Comparison of ENCODE assay signal across 9 cellular contexts in genomic region chr6:35469711-35470662, GRCh38. TPM values are rescaled to one million over a fixed set of nuclear protein-coding genes. Genes with fewer than 3 reads are reported as not detected.
DNase-seq lines count a peak whose midpoint lies in the region; ATAC-seq, FAIRE-seq and TF ChIP-seq lines count a peak whose summit lies in the region.
"Had no signal": no experiment of that assay in that cellular context is flagged by ENCODE, and none has a peak within 500 bp of the region (broad histone marks: within the 10 kb centered on the region; RNA-seq: fewer than 3 reads in every experiment).

No MANE protein-coding gene starts in this region.

- no peak for ATAC-seq in HG02610 (IDR thresholded peaks at IDR 0.05; ENCODE audit: unreplicated experiment)

- no peak for TF ChIP-seq CTCF in WERI-Rb-1 (IDR thresholded peaks at IDR 0.05; ENCODE audit: low read depth, low read length)
- no peak for TF ChIP-seq CTCF in fibroblast of villous mesenchyme (IDR thresholded peaks at IDR 0.05; ENCODE audit: insufficient read depth, low read depth, low read length)

- peak overlapping the region; percentile 95 for H3K4me3 Mint-ChIP-seq in activated naive CD4-positive, alpha-beta T cell treated with anti-CD3 and anti-CD28 coated beads for 36 hours

- peak; percentile 29 for DNase-seq in activated naive CD4-positive, alpha-beta T cell treated with anti-CD3 and anti-CD28 coated beads for 36 hours
- DNase-seq in activated naive CD4-positive, alpha-beta T cell treated with anti-CD3 and anti-CD28 coated beads, Interleukin-2, amount 50 U/mL, for 16 hours, result no peak
- DNase-seq in WERI-Rb-1 (peak; percentile 79), fibroblast of villous mesenchyme (ENCODE audit: low read depth) (peak; percentile 37), small intestine (peak; percentile 38), NCI-H1048 (lab: John Stamatoyannopoulos, UW) (no peak), retina (no peak)

- CTCF ChIA-PET in activated naive CD4-positive, alpha-beta T cell treated with anti-CD3 and anti-CD28 coated beads for 36 hours (lab: Charles Lee), result interaction anchor here (0.7 to 2.7 kb wide), 2 partner anchors 128 to 208 kb away, joined by 4 to 13 read pairs; partner anchors contain the start of gene PPARD

- H3K27me3 ChIP-seq in WERI-Rb-1 (ENCODE audit: insufficient read depth, low read depth, severe bottlenecking) (no peaks in the 10 kb centered on the region), small intestine (ENCODE audit: control insufficient read depth in 2 of 2, insufficient read depth in 2 of 2, low read length in 2 of 2) (no peaks in the 10 kb centered on the region)

- no peaks in the 10 kb centered on the region for H3K27me3 Mint-ChIP-seq in activated naive CD4-positive, alpha-beta T cell treated with anti-CD3 and anti-CD28 coated beads for 36 hours (ENCODE audit: low read depth)

- H3K36me3 ChIP-seq in WERI-Rb-1 (peaks cover 91% of the 10 kb centered on the region), small intestine (ENCODE audit: control insufficient read depth in 2 of 2, insufficient read depth in 2 of 2, low read length in 2 of 2) (peaks cover 3% of the 10 kb centered on the region in 2 donors)

- intact Hi-C loops in activated naive CD4-positive, alpha-beta T cell treated with anti-CD3 and anti-CD28 coated beads for 36 hours (cut with micrococcal nuclease), result loop anchor here (5.0 kb wide), 1 partner anchor 267 kb away; the partner anchor contains the start of gene ARMC12

- H3K36me3 Mint-ChIP-seq in activated naive CD4-positive, alpha-beta T cell treated with anti-CD3 and anti-CD28 coated beads for 36 hours (ENCODE audit: low read depth), result peaks cover 56% of the 10 kb centered on the region

- no peaks in the 10 kb centered on the region for H3K4me1 ChIP-seq in small intestine (ENCODE audit: control insufficient read depth in 2 of 2, insufficient read depth in 1 of 2, low read depth in 1 of 2, low read length in 1 of 2)

- H3K27ac Mint-ChIP-seq in activated naive CD4-positive, alpha-beta T cell treated with anti-CD3 and anti-CD28 coated beads for 36 hours, result peak overlapping the region; percentile 95

- H3K4me1 Mint-ChIP-seq in activated naive CD4-positive, alpha-beta T cell treated with anti-CD3 and anti-CD28 coated beads for 36 hours (ENCODE audit: low read depth), result peaks cover 39% of the 10 kb centered on the region

- H3K27ac ChIP-seq in WERI-Rb-1 (peak overlapping the region; percentile 91), small intestine (ENCODE audit: low read depth in 1 of 2, low read length in 1 of 2) (peak overlapping the region in 1 of 2 donors; percentile 95)

- H3K4me3 ChIP-seq in WERI-Rb-1 (ENCODE audit: low read depth, low read length), result peak overlapping the region; percentile 86
- peak overlapping the region; percentile 81 for H3K4me3 ChIP-seq in fibroblast of villous mesenchyme (ENCODE audit: low read depth, low read length)
- peak overlapping the region; percentile 78 to 87 for H3K4me3 ChIP-seq in small intestine (ENCODE audit: low read depth in 1 of 2, low read length in 2 of 2)

- FAIRE-seq in small intestine (lab: Jason Lieb, UNC), result no peak
- FAIRE-seq: endometrium had no signal

- WGBS in small intestine, 3 donors, result 19 to 33% (median 25%) methylated on average over 18 of the region's 18 CpGs

- H3K9me3 Mint-ChIP-seq in activated naive CD4-positive, alpha-beta T cell treated with anti-CD3 and anti-CD28 coated beads for 36 hours, result no peaks in the 10 kb centered on the region

- H3K9me3 ChIP-seq in WERI-Rb-1 (ENCODE audit: severe bottlenecking) (no peaks in the 10 kb centered on the region), small intestine (ENCODE audit: control insufficient read depth, low read depth) (no peaks in the 10 kb centered on the region)

RNA-seq across cellular contexts. Expression of gene RPL10A, which starts 1.8 kb away (rescaled TPM):
- 1,000 to 10,000 TPM; 2,437 to 2,507 TPM for total RNA-seq in activated naive CD4-positive, alpha-beta T cell treated with anti-CD3 and anti-CD28 coated beads for 36 hours
- 1,513 and 2,144 TPM in 2 replicates for total RNA-seq in fibroblast of villous mesenchyme
- 1,000 to 10,000 TPM in 2 of 3 donors, 100 to 1,000 TPM in 1; 724 to 2,603 (median 1,707) TPM for polyA plus RNA-seq in small intestine

RNA-seq across cellular contexts. Expression of gene FANCE, which starts 17.8 kb away (rescaled TPM):
- total RNA-seq in activated naive CD4-positive, alpha-beta T cell treated with anti-CD3 and anti-CD28 coated beads for 36 hours, result 10 to 100 TPM; 16.3 TPM
- 4.5 and 6.5 TPM in 2 replicates for total RNA-seq in fibroblast of villous mesenchyme
- 1 to 10 TPM; 1.6 to 4.6 (median 1.6) TPM for polyA plus RNA-seq in small intestine

RNA-seq across cellular contexts. Expression of gene TEAD3, which starts 26.9 kb away (rescaled TPM):
- total RNA-seq in activated naive CD4-positive, alpha-beta T cell treated with anti-CD3 and anti-CD28 coated beads for 36 hours, result 1 to 10 TPM; 1.1 to 1.4 TPM
- 23.7 and 27.1 TPM in 2 replicates for total RNA-seq in fibroblast of villous mesenchyme
- polyA plus RNA-seq in small intestine, result 10 to 100 TPM; 13.4 to 20.1 (median 17.8) TPM

RNA-seq across cellular contexts. Expression of gene TULP1, which starts 42.7 kb away (rescaled TPM):
- not detected for total RNA-seq in activated naive CD4-positive, alpha-beta T cell treated with anti-CD3 and anti-CD28 coated beads for 36 hours
- total RNA-seq in fibroblast of villous mesenchyme, result not detected in 2 replicates
- polyA plus RNA-seq in small intestine, result not detected

Comparison
In these comparisons a context has a peak if more than half of its experiments do, and no peak if none do; other contexts are left out.
1. DNase-seq: peak in activated naive CD4-positive, alpha-beta T cell treated with anti-CD3 and anti-CD28 coated beads for 36 hours (single experiment), WERI-Rb-1 (single experiment), fibroblast of villous mesenchyme (single experiment) and small intestine (single experiment); none in activated naive CD4-positive, alpha-beta T cell treated with anti-CD3 and anti-CD28 coated beads, Interleukin-2, amount 50 U/mL, for 16 hours (single experiment), NCI-H1048 (single experiment) and retina (single experiment).
2. RNA of gene TEAD3, which starts 26.9 kb away (total RNA-seq): 23.7 to 27.1 TPM in fibroblast of villous mesenchyme; 1.1 to 1.4 TPM in activated naive CD4-positive, alpha-beta T cell treated with anti-CD3 and anti-CD28 coated beads for 36 hours; every median in the first group is over 10 times any median in the second.
3. Peak in every context shown above with its lines, with median percentiles within 50 percentile points of each other: H3K4me3 ChIP-seq.